1 cellular context compared by ENCODE assay signal in the genomic region with DNA sequence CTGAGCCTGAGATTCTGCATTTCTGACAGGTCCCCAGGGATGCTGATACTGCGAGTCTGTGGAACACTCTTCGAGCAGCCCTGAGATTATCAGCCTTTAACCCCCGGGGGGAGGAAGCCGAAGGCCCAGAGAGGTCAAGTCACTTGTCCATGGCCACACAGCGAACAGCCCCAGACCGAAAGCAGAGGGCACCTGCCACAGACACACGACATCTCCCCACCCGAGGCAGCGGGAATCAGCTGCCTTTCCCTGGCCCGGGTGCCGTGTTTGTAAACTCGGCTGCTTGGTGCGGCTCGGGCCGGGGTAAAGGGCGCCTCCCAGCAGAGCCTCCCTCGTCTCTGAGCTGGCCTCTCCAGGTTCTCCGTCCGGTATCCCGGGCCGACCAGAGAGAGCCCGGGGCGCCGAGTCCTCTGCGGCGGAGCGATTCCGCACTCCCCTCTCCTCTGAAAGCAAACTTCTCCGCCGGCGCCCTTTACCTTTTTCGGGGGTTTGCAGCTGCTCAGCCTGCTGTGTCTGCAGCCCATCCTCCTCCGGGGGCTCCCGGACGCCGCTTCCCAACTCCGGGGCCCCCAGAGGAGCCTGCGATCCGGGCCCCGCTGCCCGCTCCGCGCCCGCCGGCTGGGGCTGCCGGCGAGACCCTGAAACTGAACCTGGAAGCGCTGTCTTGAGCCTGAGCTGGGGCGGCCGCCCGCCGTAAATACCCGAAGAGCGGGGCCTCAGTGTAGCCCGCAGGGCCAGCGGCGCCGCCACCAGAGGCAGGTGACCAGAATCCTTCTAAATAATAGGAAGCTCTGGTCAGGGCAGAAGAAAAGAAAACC.
TF ChIP-seq lines count a peak whose summit lies in the region.

A gene with protein sequence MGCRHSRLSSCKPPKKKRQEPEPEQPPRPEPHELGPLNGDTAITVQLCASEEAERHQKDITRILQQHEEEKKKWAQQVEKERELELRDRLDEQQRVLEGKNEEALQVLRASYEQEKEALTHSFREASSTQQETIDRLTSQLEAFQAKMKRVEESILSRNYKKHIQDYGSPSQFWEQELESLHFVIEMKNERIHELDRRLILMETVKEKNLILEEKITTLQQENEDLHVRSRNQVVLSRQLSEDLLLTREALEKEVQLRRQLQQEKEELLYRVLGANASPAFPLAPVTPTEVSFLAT (minus strand): TSS at position 646 of the 818 bp plus-strand sequence. CDS start 122 bp downstream, at position 524.

TF ChIP-seq in WTC11, 78 proteins besides CTCF, POLR2A, EP300 and RAD21 (continued from another document):
- TF ChIP-seq, protein P1, sequence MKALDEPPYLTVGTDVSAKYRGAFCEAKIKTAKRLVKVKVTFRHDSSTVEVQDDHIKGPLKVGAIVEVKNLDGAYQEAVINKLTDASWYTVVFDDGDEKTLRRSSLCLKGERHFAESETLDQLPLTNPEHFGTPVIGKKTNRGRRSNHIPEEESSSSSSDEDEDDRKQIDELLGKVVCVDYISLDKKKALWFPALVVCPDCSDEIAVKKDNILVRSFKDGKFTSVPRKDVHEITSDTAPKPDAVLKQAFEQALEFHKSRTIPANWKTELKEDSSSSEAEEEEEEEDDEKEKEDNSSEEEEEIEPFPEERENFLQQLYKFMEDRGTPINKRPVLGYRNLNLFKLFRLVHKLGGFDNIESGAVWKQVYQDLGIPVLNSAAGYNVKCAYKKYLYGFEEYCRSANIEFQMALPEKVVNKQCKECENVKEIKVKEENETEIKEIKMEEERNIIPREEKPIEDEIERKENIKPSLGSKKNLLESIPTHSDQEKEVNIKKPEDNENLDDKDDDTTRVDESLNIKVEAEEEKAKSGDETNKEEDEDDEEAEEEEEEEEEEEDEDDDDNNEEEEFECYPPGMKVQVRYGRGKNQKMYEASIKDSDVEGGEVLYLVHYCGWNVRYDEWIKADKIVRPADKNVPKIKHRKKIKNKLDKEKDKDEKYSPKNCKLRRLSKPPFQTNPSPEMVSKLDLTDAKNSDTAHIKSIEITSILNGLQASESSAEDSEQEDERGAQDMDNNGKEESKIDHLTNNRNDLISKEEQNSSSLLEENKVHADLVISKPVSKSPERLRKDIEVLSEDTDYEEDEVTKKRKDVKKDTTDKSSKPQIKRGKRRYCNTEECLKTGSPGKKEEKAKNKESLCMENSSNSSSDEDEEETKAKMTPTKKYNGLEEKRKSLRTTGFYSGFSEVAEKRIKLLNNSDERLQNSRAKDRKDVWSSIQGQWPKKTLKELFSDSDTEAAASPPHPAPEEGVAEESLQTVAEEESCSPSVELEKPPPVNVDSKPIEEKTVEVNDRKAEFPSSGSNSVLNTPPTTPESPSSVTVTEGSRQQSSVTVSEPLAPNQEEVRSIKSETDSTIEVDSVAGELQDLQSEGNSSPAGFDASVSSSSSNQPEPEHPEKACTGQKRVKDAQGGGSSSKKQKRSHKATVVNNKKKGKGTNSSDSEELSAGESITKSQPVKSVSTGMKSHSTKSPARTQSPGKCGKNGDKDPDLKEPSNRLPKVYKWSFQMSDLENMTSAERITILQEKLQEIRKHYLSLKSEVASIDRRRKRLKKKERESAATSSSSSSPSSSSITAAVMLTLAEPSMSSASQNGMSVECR (CRISPR knock-in tag; IDR thresholded peaks at IDR 0.05; ENCODE audit: borderline replicate concordance) = no peak
- TF ChIP-seq ZNF512 (CRISPR knock-in tag; IDR thresholded peaks at IDR 0.05; ENCODE audit: borderline replicate concordance) (no peak), FOXP1 (CRISPR knock-in tag; IDR thresholded peaks at IDR 0.05; ENCODE audit: borderline replicate concordance) (no peak), SOX15 (CRISPR knock-in tag; IDR thresholded peaks at IDR 0.05) (no peak), FOXP4 (CRISPR knock-in tag; IDR thresholded peaks at IDR 0.05) (no peak; the same call in 1 of the 2 replicates), ZNF138 (CRISPR knock-in tag; conservative IDR thresholded peaks at IDR 0.05) (no peak), RELA (CRISPR knock-in tag; IDR thresholded peaks at IDR 0.05; ENCODE audit: borderline replicate concordance) (0 out of 2 replicates have a peak, but pooled peaks have one; percentile 20), IRF2 (CRISPR knock-in tag; IDR thresholded peaks at IDR 0.05; ENCODE audit: borderline replicate concordance, low read depth) (no peak), ZNF423 (CRISPR knock-in tag; IDR thresholded peaks at IDR 0.05) (no peak), TEAD4 (CRISPR knock-in tag; IDR thresholded peaks at IDR 0.05) (0 out of 2 replicates have a peak, but pooled peaks have one; percentile 23), MAX (CRISPR knock-in tag; IDR thresholded peaks at IDR 0.05) (peak; percentile 60), ATF2 (CRISPR knock-in tag; IDR thresholded peaks at IDR 0.05; ENCODE audit: borderline replicate concordance, low read depth) (no peak), E2F5 (CRISPR knock-in tag; IDR thresholded peaks at IDR 0.05) (no peak), MYBL2 (CRISPR knock-in tag; IDR thresholded peaks at IDR 0.05) (peak; percentile 12; the same call in 1 of the 2 replicates), KAT7 (CRISPR knock-in tag; IDR thresholded peaks at IDR 0.05; ENCODE audit: borderline replicate concordance) (peak; percentile 64; the same call in 1 of the 2 replicates), ZNF121 (CRISPR knock-in tag; IDR thresholded peaks at IDR 0.05) (peak; percentile 42; the same call in 1 of the 2 replicates), GABPB1 (CRISPR knock-in tag; IDR thresholded peaks at IDR 0.05) (0 out of 2 replicates have a peak, but pooled peaks have one; percentile 30), ESRRA (CRISPR knock-in tag; IDR thresholded peaks at IDR 0.05; ENCODE audit: borderline replicate concordance) (0 out of 2 replicates have a peak, but pooled peaks have one; percentile 20), CDX4 (CRISPR knock-in tag; IDR thresholded peaks at IDR 0.05; ENCODE audit: borderline replicate concordance) (no peak), GTF2I (CRISPR knock-in tag; conservative IDR thresholded peaks at IDR 0.05) (peak; percentile 83), NFATC4 (CRISPR knock-in tag; IDR thresholded peaks at IDR 0.05) (no peak), TP53 (CRISPR knock-in tag; IDR thresholded peaks at IDR 0.05) (0 out of 2 replicates have a peak, but pooled peaks have one; percentile 27), NFE2L1 (CRISPR knock-in tag; IDR thresholded peaks at IDR 0.05) (no peak), HMGXB4 (CRISPR knock-in tag; IDR thresholded peaks at IDR 0.05) (peak; percentile 74; the same call in 1 of the 2 replicates)
- TF ChIP-seq, protein P2, sequence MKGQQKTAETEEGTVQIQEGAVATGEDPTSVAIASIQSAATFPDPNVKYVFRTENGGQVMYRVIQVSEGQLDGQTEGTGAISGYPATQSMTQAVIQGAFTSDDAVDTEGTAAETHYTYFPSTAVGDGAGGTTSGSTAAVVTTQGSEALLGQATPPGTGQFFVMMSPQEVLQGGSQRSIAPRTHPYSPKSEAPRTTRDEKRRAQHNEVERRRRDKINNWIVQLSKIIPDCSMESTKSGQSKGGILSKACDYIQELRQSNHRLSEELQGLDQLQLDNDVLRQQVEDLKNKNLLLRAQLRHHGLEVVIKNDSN (CRISPR knock-in tag; IDR thresholded peaks at IDR 0.05) = peak; percentile 29; the same call in 1 of the 2 replicates
